ENCODE assay signal across 26 cellular contexts in the genomic region with DNA sequence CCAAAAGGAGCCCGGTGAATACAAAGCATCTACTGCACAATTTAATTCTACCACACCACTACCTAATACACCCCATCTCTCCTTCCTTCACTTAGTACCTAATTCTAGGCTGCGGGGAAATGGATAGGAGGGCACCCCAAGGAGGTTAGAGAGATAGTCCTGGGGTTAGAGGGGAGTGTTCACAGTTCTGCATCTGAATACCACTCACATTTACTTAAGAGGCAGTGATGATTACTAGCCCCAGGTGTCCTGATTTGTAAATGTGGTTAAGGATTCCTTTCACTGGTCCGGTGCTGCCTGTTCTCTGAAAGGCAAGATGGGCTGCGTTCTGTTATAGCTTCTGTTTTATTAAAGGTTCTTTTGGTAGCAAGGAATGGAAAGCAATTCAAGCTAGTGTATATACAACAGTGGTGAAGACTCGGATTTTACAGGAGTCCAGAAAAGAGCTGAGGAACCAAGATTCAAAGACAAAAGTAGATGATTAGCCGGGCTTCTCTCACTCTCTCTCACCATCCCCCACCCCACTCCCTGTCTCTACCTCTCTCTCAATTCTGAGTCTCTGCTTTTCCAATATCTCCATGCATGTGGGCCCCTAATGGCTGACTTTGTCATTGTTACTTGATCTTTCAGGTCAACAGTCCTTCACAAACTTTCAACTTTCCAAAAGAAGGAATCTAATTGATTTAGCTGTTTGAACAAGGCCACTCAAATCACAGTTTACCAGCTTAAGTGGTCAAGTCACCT. TPM values are rescaled to one million over a fixed set of nuclear protein-coding genes. Genes with fewer than 3 reads are reported as not detected.
"Had no signal": no experiment of that assay in that cellular context is flagged by ENCODE, and none has a peak within 500 bp of the region (broad histone marks: within the 10 kb centered on the region; RNA-seq: fewer than 3 reads in every experiment).

No MANE protein-coding gene starts in this region.

- H3K4me1 ChIP-seq: esophagus squamous epithelium, heart right ventricle, right lobe of liver, tibial nerve had no signal

- H3K36me3 Mint-ChIP-seq: activated naive CD4-positive, alpha-beta T cell treated with anti-CD3 and anti-CD28 coated beads, Interleukin-2, amount 50 U/mL, for 72 hours; natural killer cell treated with Interleukin-12 subunit alpha and Interleukin-12 subunit beta and Interleukin-15 and Interleukin-18, amount 100 ng/mL, for 72 hours had no signal

- H3K27me3 Mint-ChIP-seq: activated B cell treated with CpG ODN at 0.5 μM for 24 hours; central memory CD8-positive, alpha-beta T cell; natural killer cell treated with Interleukin-12 subunit alpha and Interleukin-12 subunit beta and Interleukin-15 and Interleukin-18, amount 100 ng/mL, for 72 hours had no signal

- H3K27ac Mint-ChIP-seq: activated B cell treated with CpG ODN at 0.5 μM for 24 hours; activated CD8-positive, alpha-beta T cell treated with anti-CD3 and anti-CD28 coated beads for 36 hours; activated naive CD4-positive, alpha-beta T cell treated with anti-CD3 and anti-CD28 coated beads, Interleukin-2, amount 50 U/mL, for 72 hours; activated T-cell treated with anti-CD3 and anti-CD28 coated beads, Interleukin-2, amount 50 U/mL, for 72 hours; dendritic cell treated with granulocyte-macrophage colony-stimulating factor and Interleukin-4, amounts not matched to agents 40 ng/mL and 50 ng/mL, for 4 days; natural killer cell treated with Interleukin-12 subunit alpha and Interleukin-12 subunit beta and Interleukin-15 and Interleukin-18, amount 100 ng/mL, for 72 hours had no signal

- H3K4me3 ChIP-seq: esophagus squamous epithelium, heart right ventricle, lower lobe of right lung, mucosa of descending colon, right lobe of liver, tibial nerve had no signal

- H3K27me3 ChIP-seq: esophagus squamous epithelium, heart right ventricle, right lobe of liver, tibial nerve had no signal

- DNase-seq: activated B cell treated with CpG ODN at 0.5 μM for 24 hours; activated CD4-positive, alpha-beta T cell treated with anti-CD3 and anti-CD28 coated beads, Interleukin-2, amount 50 U/mL, for 1 hour; activated CD8-positive, alpha-beta T cell treated with anti-CD3 and anti-CD28 coated beads for 36 hours; activated naive CD4-positive, alpha-beta T cell; activated T-cell treated with anti-CD3 and anti-CD28 coated beads, Interleukin-2, amount 50 U/mL, for 72 hours; esophagus squamous epithelium; foreskin melanocyte; heart right ventricle; kidney glomerular epithelial cell; lower lobe of right lung; mesenchymal stem cell; mucosa of descending colon; right lobe of liver; stimulated activated CD4-positive, alpha-beta T cell treated with anti-CD3 and anti-CD28 coated beads, Interleukin-2, amount 100 ng/mL, for 48 hours; stimulated activated naive CD4-positive, alpha-beta T cell treated with Interleukin-2 at 50 U/mL for 16 hours; T-helper 2 cell had no signal

- H3K36me3 ChIP-seq: esophagus squamous epithelium, heart right ventricle, lower lobe of right lung, right lobe of liver, tibial nerve had no signal

- ATAC-seq: activated CD8-positive, alpha-beta T cell treated with anti-CD3 and anti-CD28 coated beads for 36 hours; activated naive CD4-positive, alpha-beta T cell treated with anti-CD3 and anti-CD28 coated beads, Interleukin-2, amount 50 U/mL, for 72 hours; activated T-cell treated with anti-CD3 and anti-CD28 coated beads, Interleukin-2, amount 50 U/mL, for 72 hours; heart right ventricle; left lobe of liver; mucosa of descending colon; natural killer cell treated with Interleukin-12 subunit alpha and Interleukin-12 subunit beta and Interleukin-15 and Interleukin-18, amount 100 ng/mL, for 72 hours; right lobe of liver had no signal

- H3K9me3 ChIP-seq: esophagus squamous epithelium, heart right ventricle, lower lobe of right lung, mucosa of descending colon, right lobe of liver, tibial nerve had no signal

- H3K4me1 Mint-ChIP-seq: activated B cell treated with CpG ODN at 0.5 μM for 24 hours; central memory CD8-positive, alpha-beta T cell had no signal

- H3K27ac ChIP-seq: esophagus squamous epithelium, heart right ventricle, lower lobe of right lung, right lobe of liver, tibial nerve had no signal

- H3K4me3 Mint-ChIP-seq: activated B cell treated with CpG ODN at 0.5 μM for 24 hours; activated CD8-positive, alpha-beta T cell treated with anti-CD3 and anti-CD28 coated beads for 36 hours; activated T-cell treated with anti-CD3 and anti-CD28 coated beads, Interleukin-2, amount 50 U/mL, for 72 hours; central memory CD8-positive, alpha-beta T cell; dendritic cell treated with granulocyte-macrophage colony-stimulating factor and Interleukin-4, amounts not matched to agents 40 ng/mL and 50 ng/mL, for 4 days; natural killer cell treated with Interleukin-12 subunit alpha and Interleukin-12 subunit beta and Interleukin-15 and Interleukin-18, amount 100 ng/mL, for 72 hours had no signal

- H3K9me3 Mint-ChIP-seq: activated B cell treated with CpG ODN at 0.5 μM for 24 hours; activated CD8-positive, alpha-beta T cell treated with anti-CD3 and anti-CD28 coated beads for 36 hours; dendritic cell treated with granulocyte-macrophage colony-stimulating factor and Interleukin-4, amounts not matched to agents 40 ng/mL and 50 ng/mL, for 4 days had no signal

RNA-seq across cellular contexts. Expression of a gene that starts 8.7 kb away (rescaled TPM):
- total RNA-seq: activated B cell treated with CpG ODN at 0.5 μM for 24 hours; activated CD8-positive, alpha-beta T cell treated with anti-CD3 and anti-CD28 coated beads for 36 hours; activated naive CD4-positive, alpha-beta T cell treated with anti-CD3 and anti-CD28 coated beads, Interleukin-2, amount 50 U/mL, for 72 hours; activated T-cell treated with anti-CD3 and anti-CD28 coated beads, Interleukin-2, amount 50 U/mL, for 72 hours; bronchial epithelial cell; esophagus squamous epithelium; glomerular endothelial cell; left lobe of liver; natural killer cell treated with Interleukin-12 subunit alpha and Interleukin-12 subunit beta and Interleukin-15 and Interleukin-18, amount 100 ng/mL, for 72 hours; renal cortical epithelial cell; right lobe of liver; ureter had no signal
